In the genomic region with DNA sequence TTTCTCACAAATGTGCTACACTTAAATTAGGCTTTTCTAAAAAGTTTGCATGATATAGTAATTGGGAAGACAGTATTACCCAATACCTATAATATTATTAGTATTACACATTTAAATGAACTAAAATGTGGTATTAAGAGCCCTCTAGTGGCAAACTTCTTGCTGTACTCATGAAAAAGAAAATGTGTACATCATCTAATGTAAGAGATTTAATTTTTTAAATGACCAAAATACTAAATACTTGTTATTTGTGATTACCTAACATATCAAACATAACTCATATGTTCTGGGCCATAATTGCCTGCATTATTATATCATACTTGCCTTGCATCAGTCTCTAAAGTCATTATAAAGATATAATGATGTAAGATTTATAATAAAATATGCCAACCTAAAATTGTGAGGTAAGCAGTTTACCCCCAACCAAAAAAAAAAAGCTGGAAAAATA, we compare ENCODE assay signal across 8 cellular contexts.
DNase-seq lines count a peak whose midpoint lies in the region; ATAC-seq, FAIRE-seq and TF ChIP-seq lines count a peak whose summit lies in the region.

No MANE protein-coding gene starts in this region.

- peaks cover 5% of the 10 kb centered on the region for H3K4me1 ChIP-seq in RWPE2 (ENCODE audit: insufficient read depth, poor library complexity, severe bottlenecking)

- no peak overlapping the region for H3K4me3 Mint-ChIP-seq in activated T-helper 1 cell treated with anti-CD3 and anti-CD28 coated beads, Interleukin-12 subunit alpha, Interleukin-12 subunit beta, Interleukin-2, Interleukin-4 antibody, amounts not matched to agents 30 ng/mL and 10 ng/mL and 1 ng/mL, durations not matched to agents 14 hours and 24 hours and 36 hours

- no peaks in the 10 kb centered on the region for H3K27me3 ChIP-seq in RWPE2 (ENCODE audit: insufficient read depth, poor library complexity, severe bottlenecking)

- intact Hi-C loops in activated T-helper 1 cell treated with anti-CD3 and anti-CD28 coated beads, Interleukin-12 subunit alpha, Interleukin-12 subunit beta, Interleukin-2, Interleukin-4 antibody, amounts not matched to agents 30 ng/mL and 10 ng/mL and 1 ng/mL, durations not matched to agents 14 hours and 24 hours and 36 hours (cut with micrococcal nuclease), result loop anchor here (1.0 to 5.0 kb wide), 3 partner anchors 78 to 278 kb away; a partner anchor contains a TSS

- FAIRE-seq in D721Med (lab: Jason Lieb, UNC), result no peak

- H3K4me3 ChIP-seq in RWPE2 (ENCODE audit: severe bottlenecking) (no peak overlapping the region), fibroblast of mammary gland (ENCODE audit: control insufficient read depth, low read depth, low read length) (no peak overlapping the region)

- H3K36me3 ChIP-seq in RWPE2 (ENCODE audit: low read depth), result no peaks in the 10 kb centered on the region

- ATAC-seq in RWPE2 (ENCODE audit: low read depth), result no peak
- no peak for ATAC-seq in HG03354 (IDR thresholded peaks at IDR 0.05; ENCODE audit: poor library complexity, severe bottlenecking, unreplicated experiment)
- no peak for ATAC-seq in GM21515 (IDR thresholded peaks at IDR 0.05; ENCODE audit: unreplicated experiment)

- no peaks in the 10 kb centered on the region for H3K9me3 ChIP-seq in RWPE2 (ENCODE audit: severe bottlenecking)

- no peaks in the 10 kb centered on the region for H3K9me3 Mint-ChIP-seq in activated T-helper 1 cell treated with anti-CD3 and anti-CD28 coated beads, Interleukin-12 subunit alpha, Interleukin-12 subunit beta, Interleukin-2, Interleukin-4 antibody, amounts not matched to agents 30 ng/mL and 10 ng/mL and 1 ng/mL, durations not matched to agents 14 hours and 24 hours and 36 hours

- peaks cover 3% of the 10 kb centered on the region for H3K27me3 Mint-ChIP-seq in activated T-helper 1 cell treated with anti-CD3 and anti-CD28 coated beads, Interleukin-12 subunit alpha, Interleukin-12 subunit beta, Interleukin-2, Interleukin-4 antibody, amounts not matched to agents 30 ng/mL and 10 ng/mL and 1 ng/mL, durations not matched to agents 14 hours and 24 hours and 36 hours (ENCODE audit: insufficient read depth)

- H3K4me1 Mint-ChIP-seq in activated T-helper 1 cell treated with anti-CD3 and anti-CD28 coated beads, Interleukin-12 subunit alpha, Interleukin-12 subunit beta, Interleukin-2, Interleukin-4 antibody, amounts not matched to agents 30 ng/mL and 10 ng/mL and 1 ng/mL, durations not matched to agents 14 hours and 24 hours and 36 hours (ENCODE audit: low read depth), result no peaks in the 10 kb centered on the region

- H3K36me3 Mint-ChIP-seq in activated T-helper 1 cell treated with anti-CD3 and anti-CD28 coated beads, Interleukin-12 subunit alpha, Interleukin-12 subunit beta, Interleukin-2, Interleukin-4 antibody, amounts not matched to agents 30 ng/mL and 10 ng/mL and 1 ng/mL, durations not matched to agents 14 hours and 24 hours and 36 hours (ENCODE audit: low read depth), result no peaks in the 10 kb centered on the region

- DNase-seq in D721Med (ENCODE audit: insufficient read length, low spot score) (no peak), LHCN-M2 (ENCODE audit: low read depth) (peak; percentile 34), RWPE2 (ENCODE audit: low spot score) (no peak), fibroblast of mammary gland (ENCODE audit: low read depth) (peak; percentile 62), renal cortical epithelial cell (ENCODE audit: low read depth) (peak; percentile 59)
- no peak for DNase-seq in activated T-helper 1 cell treated with anti-CD3 and anti-CD28 coated beads, Interleukin-12 subunit alpha, Interleukin-12 subunit beta, Interleukin-2, Interleukin-4 antibody, amounts not matched to agents 30 ng/mL and 10 ng/mL and 1 ng/mL, durations not matched to agents 14 hours and 24 hours and 36 hours (ENCODE audit: low spot score)

- no peak overlapping the region for H3K27ac Mint-ChIP-seq in activated T-helper 1 cell treated with anti-CD3 and anti-CD28 coated beads, Interleukin-12 subunit alpha, Interleukin-12 subunit beta, Interleukin-2, Interleukin-4 antibody, amounts not matched to agents 30 ng/mL and 10 ng/mL and 1 ng/mL, durations not matched to agents 14 hours and 24 hours and 36 hours

- TF ChIP-seq CTCF in D721Med (IDR thresholded peaks at IDR 0.05; ENCODE audit: insufficient read depth, missing control alignments) (peak; percentile 74), RWPE2 (IDR thresholded peaks at IDR 0.05; ENCODE audit: poor library complexity, severe bottlenecking) (peak; percentile 51), fibroblast of mammary gland (conservative IDR thresholded peaks at IDR 0.05; ENCODE audit: control insufficient read depth, insufficient read depth, low read depth, low read length) (peak; percentile 57)

- H3K27ac ChIP-seq in RWPE2 (ENCODE audit: poor library complexity, severe bottlenecking), result no peak overlapping the region

Comparison
In these comparisons a context has a peak if more than half of its experiments do, and no peak if none do; other contexts are left out.
1. DNase-seq: peak in LHCN-M2 (single experiment), fibroblast of mammary gland (single experiment) and renal cortical epithelial cell (single experiment); none in D721Med (single experiment), RWPE2 (single experiment) and activated T-helper 1 cell treated with anti-CD3 and anti-CD28 coated beads, Interleukin-12 subunit alpha, Interleukin-12 subunit beta, Interleukin-2, Interleukin-4 antibody, amounts not matched to agents 30 ng/mL and 10 ng/mL and 1 ng/mL, durations not matched to agents 14 hours and 24 hours and 36 hours (single experiment).
2. Peak in every context shown above with its lines, with median percentiles within 50 percentile points of each other: CTCF ChIP-seq.